9 cellular contexts compared by ENCODE assay signal in the genomic region with DNA sequence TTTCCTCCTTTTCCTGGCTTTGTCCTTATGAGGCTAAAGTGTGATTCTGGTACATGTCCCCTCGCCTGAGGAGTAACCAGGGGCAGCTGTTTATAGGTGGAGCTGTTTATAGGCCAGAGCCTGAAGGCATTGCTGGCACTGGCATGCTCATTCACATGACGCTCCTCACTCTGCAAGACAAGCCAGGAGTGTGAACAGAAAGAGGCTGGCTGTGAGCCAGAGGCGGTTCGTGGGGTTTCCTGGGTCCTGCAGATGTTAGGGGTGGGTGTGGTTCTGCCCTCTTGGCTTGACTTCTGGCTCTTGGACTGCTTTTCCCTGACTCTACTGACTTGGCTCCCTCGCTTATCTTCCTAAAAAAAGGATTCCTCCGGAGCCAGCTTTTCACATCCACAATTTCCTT.
DNase-seq lines count a peak whose midpoint lies in the region; ATAC-seq lines count a peak whose summit lies in the region.
"Had no signal": no experiment of that assay in that cellular context is flagged by ENCODE, and none has a peak within 500 bp of the region (broad histone marks: within the 10 kb centered on the region; RNA-seq: fewer than 3 reads in every experiment).

No MANE protein-coding gene starts in this region.

- peaks cover 6% of the 10 kb centered on the region for H3K9me3 Mint-ChIP-seq in stimulated activated effector memory CD8-positive, alpha-beta T cell treated with anti-CD3 and anti-CD28 coated beads, Interleukin-12 subunit alpha, Interleukin-12 subunit beta, amount 100 ng/mL, for 72 hours

- peaks cover 12% of the 10 kb centered on the region for H3K4me1 Mint-ChIP-seq in stimulated activated effector memory CD8-positive, alpha-beta T cell treated with anti-CD3 and anti-CD28 coated beads, Interleukin-12 subunit alpha, Interleukin-12 subunit beta, amount 100 ng/mL, for 72 hours

- peak; percentile 50 for ATAC-seq in stimulated activated effector memory CD8-positive, alpha-beta T cell treated with anti-CD3 and anti-CD28 coated beads, Interleukin-12 subunit alpha, Interleukin-12 subunit beta, amount 100 ng/mL, for 72 hours
- no peak for ATAC-seq in GM18519 (IDR thresholded peaks at IDR 0.05; ENCODE audit: low FRiP score, unreplicated experiment)

- DNase-seq in NCI-H510A treated with DMSO at 0.1 percent for 48 hours (lab: John Stamatoyannopoulos, UW): peak; percentile 23
- no peak for DNase-seq in NCI-H510A (lab: John Stamatoyannopoulos, UW)
- peak; percentile 96 for DNase-seq in NCI-H69 (lab: John Stamatoyannopoulos, UW)
- DNase-seq in fibroblast of the conjunctiva (ENCODE audit: low read depth): peak; percentile 34
- no peak for DNase-seq in stimulated activated effector memory CD8-positive, alpha-beta T cell treated with anti-CD3 and anti-CD28 coated beads, Interleukin-12 subunit alpha, Interleukin-12 subunit beta, amount 100 ng/mL, for 72 hours (ENCODE audit: low spot score in 2 of 2)
- no peak for DNase-seq in HuH-7.5 (ENCODE audit: low spot score)
- no peak for DNase-seq in NCI-H524 treated with DMSO at 0.1 percent for 48 hours (lab: John Stamatoyannopoulos, UW)
- DNase-seq: ACHN had no signal

- H3K36me3 Mint-ChIP-seq in stimulated activated effector memory CD8-positive, alpha-beta T cell treated with anti-CD3 and anti-CD28 coated beads, Interleukin-12 subunit alpha, Interleukin-12 subunit beta, amount 100 ng/mL, for 72 hours: no peaks in the 10 kb centered on the region

- H3K4me3 Mint-ChIP-seq in stimulated activated effector memory CD8-positive, alpha-beta T cell treated with anti-CD3 and anti-CD28 coated beads, Interleukin-12 subunit alpha, Interleukin-12 subunit beta, amount 100 ng/mL, for 72 hours: no peak overlapping the region

- no peak overlapping the region for H3K27ac Mint-ChIP-seq in stimulated activated effector memory CD8-positive, alpha-beta T cell treated with anti-CD3 and anti-CD28 coated beads, Interleukin-12 subunit alpha, Interleukin-12 subunit beta, amount 100 ng/mL, for 72 hours

Comparison
In these comparisons a context has a peak if more than half of its experiments do, and no peak if none do; other contexts are left out.
1. DNase-seq: peak in NCI-H510A treated with DMSO at 0.1 percent for 48 hours (single experiment), NCI-H69 (single experiment) and fibroblast of the conjunctiva (single experiment); none in NCI-H510A (single experiment), stimulated activated effector memory CD8-positive, alpha-beta T cell treated with anti-CD3 and anti-CD28 coated beads, Interleukin-12 subunit alpha, Interleukin-12 subunit beta, amount 100 ng/mL, for 72 hours (0 of 2), HuH-7.5 (single experiment) and NCI-H524 treated with DMSO at 0.1 percent for 48 hours (single experiment).